1 cellular context compared by ENCODE assay signal in the genomic region with DNA sequence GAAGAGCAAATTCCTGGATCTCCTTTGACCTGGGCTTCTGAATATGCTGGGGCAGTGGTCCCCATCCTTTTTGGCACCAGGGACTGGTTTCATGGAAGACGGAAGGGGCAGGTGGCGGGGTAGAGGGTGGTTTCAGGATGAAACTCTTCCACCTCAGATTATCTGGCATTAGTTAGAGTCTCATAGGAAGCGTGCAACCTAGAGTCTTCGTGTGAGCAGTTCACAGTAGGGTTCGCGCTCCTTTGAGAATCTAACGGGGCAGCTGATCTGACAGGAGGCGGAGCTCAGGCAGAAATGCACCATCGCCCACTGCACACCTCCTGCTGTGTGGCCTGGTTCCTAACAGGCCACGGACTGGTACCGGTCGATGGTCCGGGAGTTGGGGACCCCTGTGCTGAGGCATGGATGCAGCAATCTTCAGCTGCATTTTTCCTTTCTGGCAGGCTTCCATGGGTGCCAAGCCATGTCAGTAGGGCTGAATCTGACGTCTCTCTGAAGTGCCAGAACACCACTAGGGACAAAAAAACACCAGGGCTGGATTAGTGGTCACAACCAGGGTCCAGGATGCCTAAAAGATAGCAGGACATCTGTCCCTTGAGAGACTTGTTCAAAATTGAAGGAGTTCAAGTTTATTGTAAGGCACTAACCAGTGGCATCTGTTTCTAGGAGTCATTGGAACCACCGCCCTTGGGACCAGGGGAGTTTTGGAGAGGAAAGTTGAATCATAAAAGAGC.
TF ChIP-seq lines count a peak whose summit lies in the region.

No MANE protein-coding gene starts in this region.

TF ChIP-seq in K562, 482 proteins besides CTCF, POLR2A, EP300 and RAD21:
- TF ChIP-seq CREB1 (IDR thresholded peaks at IDR 0.05) (no peak), CREB1 (CRISPR knock-in tag; IDR thresholded peaks at IDR 0.05) (no peak), ESRRA (IDR thresholded peaks at IDR 0.05; ENCODE audit: borderline replicate concordance, low read depth) (no peak), ZNF146 (CRISPR knock-in tag; IDR thresholded peaks at IDR 0.05; ENCODE audit: unreplicated experiment) (no peak), GTF2B (IDR thresholded peaks at IDR 0.05; ENCODE audit: extremely low read depth, insufficient read length) (no peak), USF1 (CRISPR knock-in tag; IDR thresholded peaks at IDR 0.05) (no peak), TBL1XR1 (IDR thresholded peaks at IDR 0.05; ENCODE audit: low read length in 2 of 2) (no peak), DDX20 (tag; IDR thresholded peaks at IDR 0.05; ENCODE audit: low read depth) (no peak), ZNF280B (CRISPR knock-in tag; IDR thresholded peaks at IDR 0.05) (no peak), TCF7L2 (IDR thresholded peaks at IDR 0.05; ENCODE audit: low read depth, low read length) (no peak), LARP7 (IDR thresholded peaks at IDR 0.05) (no peak), FOXP4 (CRISPR knock-in tag; IDR thresholded peaks at IDR 0.05; ENCODE audit: borderline replicate concordance) (no peak), HNRNPK (IDR thresholded peaks at IDR 0.05; ENCODE audit: low read depth, low read length, poor library complexity, severe bottlenecking) (no peak), SP1 (CRISPR knock-in tag; IDR thresholded peaks at IDR 0.05) (no peak), CGGBP1 (CRISPR knock-in tag; IDR thresholded peaks at IDR 0.05) (no peak)
- TF ChIP-seq, protein P1, sequence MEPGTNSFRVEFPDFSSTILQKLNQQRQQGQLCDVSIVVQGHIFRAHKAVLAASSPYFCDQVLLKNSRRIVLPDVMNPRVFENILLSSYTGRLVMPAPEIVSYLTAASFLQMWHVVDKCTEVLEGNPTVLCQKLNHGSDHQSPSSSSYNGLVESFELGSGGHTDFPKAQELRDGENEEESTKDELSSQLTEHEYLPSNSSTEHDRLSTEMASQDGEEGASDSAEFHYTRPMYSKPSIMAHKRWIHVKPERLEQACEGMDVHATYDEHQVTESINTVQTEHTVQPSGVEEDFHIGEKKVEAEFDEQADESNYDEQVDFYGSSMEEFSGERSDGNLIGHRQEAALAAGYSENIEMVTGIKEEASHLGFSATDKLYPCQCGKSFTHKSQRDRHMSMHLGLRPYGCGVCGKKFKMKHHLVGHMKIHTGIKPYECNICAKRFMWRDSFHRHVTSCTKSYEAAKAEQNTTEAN (CRISPR knock-in tag; IDR thresholded peaks at IDR 0.05): no peak
- TF ChIP-seq, protein P2, sequence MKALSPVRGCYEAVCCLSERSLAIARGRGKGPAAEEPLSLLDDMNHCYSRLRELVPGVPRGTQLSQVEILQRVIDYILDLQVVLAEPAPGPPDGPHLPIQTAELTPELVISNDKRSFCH (CRISPR knock-in tag; IDR thresholded peaks at IDR 0.05): no peak
- TF ChIP-seq, protein P2 (tag; IDR thresholded peaks at IDR 0.05): no peak
